In the genomic region with DNA sequence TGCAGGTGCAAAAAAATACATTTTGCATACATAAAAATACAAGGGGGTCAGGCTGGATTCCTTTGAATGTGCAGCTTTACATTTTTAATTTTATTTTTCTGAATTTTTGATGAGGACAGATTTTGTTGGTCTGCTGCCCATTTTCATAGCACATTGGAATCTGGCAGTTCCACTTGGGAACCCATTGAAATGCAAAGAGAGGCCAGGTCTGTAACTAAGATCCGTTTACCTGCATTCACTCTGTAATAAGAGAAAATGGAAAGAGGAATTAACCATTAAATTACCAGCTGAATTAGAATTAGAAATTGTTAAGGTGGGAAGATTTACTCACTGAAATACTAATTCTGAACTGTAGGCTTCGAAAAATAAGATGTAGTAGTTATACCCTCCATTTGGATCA, we compare ENCODE assay signal across 29 cellular contexts.
"Had no signal": no experiment of that assay in that cellular context is flagged by ENCODE, and none has a peak within 500 bp of the region (broad histone marks: within the 10 kb centered on the region; RNA-seq: fewer than 3 reads in every experiment).

No MANE protein-coding gene starts in this region.

- FAIRE-seq: urothelium cell line had no signal

- H3K36me3 ChIP-seq: stomach, suprapubic skin, thoracic aorta, thyroid gland, tibial artery, tibial nerve, transverse colon, upper lobe of left lung, upper lobe of right lung, uterus, vagina had no signal

- H3K4me1 Mint-ChIP-seq: stimulated activated effector memory CD8-positive, alpha-beta T cell treated with anti-CD3 and anti-CD28 coated beads, Interleukin-12 subunit alpha, Interleukin-12 subunit beta, amount 100 ng/mL, for 72 hours; stimulated activated memory B cell treated with anti-CD40 and anti-IgM and Interleukin-4, amounts not matched to agents 10 μg/mL and 1 μg/mL and 100 μg/mL, for 72 hours; stimulated activated naive B cell treated with anti-CD40 and anti-IgM and Interleukin-4, amounts not matched to agents 10 μg/mL and 1 μg/mL and 100 μg/mL, for 72 hours; stimulated activated naive CD8-positive, alpha-beta T cell treated with anti-CD3 and anti-CD28 coated beads, Interleukin-15, amount 100 ng/mL, for 72 hours had no signal

- H3K4me3 Mint-ChIP-seq: stimulated activated effector memory CD8-positive, alpha-beta T cell treated with anti-CD3 and anti-CD28 coated beads, Interleukin-12 subunit alpha, Interleukin-12 subunit beta, amount 100 ng/mL, for 72 hours; stimulated activated memory B cell treated with anti-CD40 and anti-IgM and Interleukin-4, amounts not matched to agents 10 μg/mL and 1 μg/mL and 100 μg/mL, for 72 hours; stimulated activated naive B cell treated with anti-CD40 and anti-IgM and Interleukin-4, amounts not matched to agents 10 μg/mL and 1 μg/mL and 100 μg/mL, for 72 hours; stimulated activated naive CD8-positive, alpha-beta T cell treated with anti-CD3 and anti-CD28 coated beads, Interleukin-15, amount 100 ng/mL, for 72 hours; stimulated activated naive CD8-positive, alpha-beta T cell treated with anti-CD3 and anti-CD28 coated beads, Interleukin-15, Interleukin-2, amounts not matched to agents 100 ng/mL and 50 ng/mL, for 24 hours; type B pancreatic cell had no signal

- H3K9me3 ChIP-seq: stomach, suprapubic skin, testis, thoracic aorta, thyroid gland, tibial artery, tibial nerve, transverse colon, upper lobe of left lung, upper lobe of right lung, uterus, vagina had no signal

- H3K27me3 Mint-ChIP-seq: stimulated activated naive CD8-positive, alpha-beta T cell treated with anti-CD3 and anti-CD28 coated beads, Interleukin-15, amount 100 ng/mL, for 72 hours; stimulated activated naive CD8-positive, alpha-beta T cell treated with anti-CD3 and anti-CD28 coated beads, Interleukin-15, Interleukin-2, amounts not matched to agents 100 ng/mL and 50 ng/mL, for 24 hours had no signal

- H3K27me3 ChIP-seq: stomach, suprapubic skin, testis, thyroid gland, tibial artery, tibial nerve, transverse colon, upper lobe of left lung, upper lobe of right lung, uterus, vagina had no signal

- H3K27ac ChIP-seq: stomach, suprapubic skin, testis, thoracic aorta, thyroid gland, tibial artery, tibial nerve, transverse colon, upper lobe of left lung, upper lobe of right lung, uterus, vagina had no signal

- H3K36me3 Mint-ChIP-seq: stimulated activated effector memory CD8-positive, alpha-beta T cell treated with anti-CD3 and anti-CD28 coated beads, Interleukin-12 subunit alpha, Interleukin-12 subunit beta, amount 100 ng/mL, for 72 hours; stimulated activated memory B cell treated with anti-CD40 and anti-IgM and Interleukin-4, amounts not matched to agents 10 μg/mL and 1 μg/mL and 100 μg/mL, for 72 hours; stimulated activated naive B cell treated with anti-CD40 and anti-IgM and Interleukin-4, amounts not matched to agents 10 μg/mL and 1 μg/mL and 100 μg/mL, for 72 hours; type B pancreatic cell had no signal

- H3K9me3 Mint-ChIP-seq: stimulated activated effector memory CD8-positive, alpha-beta T cell treated with anti-CD3 and anti-CD28 coated beads, Interleukin-12 subunit alpha, Interleukin-12 subunit beta, amount 100 ng/mL, for 72 hours; stimulated activated memory B cell treated with anti-CD40 and anti-IgM and Interleukin-4, amounts not matched to agents 10 μg/mL and 1 μg/mL and 100 μg/mL, for 72 hours; stimulated activated naive CD8-positive, alpha-beta T cell treated with anti-CD3 and anti-CD28 coated beads, Interleukin-15, Interleukin-2, amounts not matched to agents 100 ng/mL and 50 ng/mL, for 24 hours had no signal

- H3K27ac Mint-ChIP-seq: stimulated activated effector memory CD8-positive, alpha-beta T cell treated with anti-CD3 and anti-CD28 coated beads, Interleukin-12 subunit alpha, Interleukin-12 subunit beta, amount 100 ng/mL, for 72 hours; stimulated activated memory B cell treated with anti-CD40 and anti-IgM and Interleukin-4, amounts not matched to agents 10 μg/mL and 1 μg/mL and 100 μg/mL, for 72 hours; stimulated activated naive B cell treated with anti-CD40 and anti-IgM and Interleukin-4, amounts not matched to agents 10 μg/mL and 1 μg/mL and 100 μg/mL, for 72 hours; stimulated activated naive CD8-positive, alpha-beta T cell treated with anti-CD3 and anti-CD28 coated beads, Interleukin-15, amount 100 ng/mL, for 72 hours; stimulated activated naive CD8-positive, alpha-beta T cell treated with anti-CD3 and anti-CD28 coated beads, Interleukin-15, Interleukin-2, amounts not matched to agents 100 ng/mL and 50 ng/mL, for 24 hours; type B pancreatic cell had no signal

- DNase-seq: stimulated activated CD4-positive, alpha-beta T cell treated with anti-CD3 and anti-CD28 coated beads, Interleukin-2, amount 100 ng/mL, for 48 hours; stimulated activated CD4-positive, alpha-beta T cell treated with anti-CD3 and anti-CD28 coated beads, Interleukin-4, amount 100 ng/mL, for 1 hour; stimulated activated CD4-positive, alpha-beta T cell treated with anti-CD3 and anti-CD28 coated beads, Interleukin-4, amount 100 ng/mL, for 24 hours; stimulated activated CD4-positive, alpha-beta T cell treated with anti-CD3 and anti-CD28 coated beads, Interleukin-4, amount 100 ng/mL, for 4 hours; stimulated activated CD8-positive, alpha-beta memory T cell treated with anti-CD3 and anti-CD28 coated beads, Interleukin-4, amount 100 ng/mL, for 48 hours; stimulated activated naive B cell treated with anti-CD40 and anti-IgM and Interleukin-4, amounts not matched to agents 10 μg/mL and 1 μg/mL and 100 μg/mL, for 72 hours; stimulated activated naive CD4-positive, alpha-beta T cell; stimulated activated naive CD4-positive, alpha-beta T cell treated with Interleukin-2 at 50 U/mL for 16 hours; stimulated activated naive CD8-positive, alpha-beta T cell treated with anti-CD3 and anti-CD28 coated beads, Interleukin-15, amount 100 ng/mL, for 72 hours; stimulated activated naive CD8-positive, alpha-beta T cell treated with anti-CD3 and anti-CD28 coated beads, Interleukin-15, Interleukin-2, amounts not matched to agents 100 U/mL and 50 U/mL, for 24 hours; stomach; substantia nigra; testis; thyroid gland; tibial artery; transverse colon; trophoblast cell; upper lobe of left lung; upper lobe of right lung; uterus had no signal

- H3K4me3 ChIP-seq: stomach, suprapubic skin, testis, thoracic aorta, thyroid gland, tibial artery, tibial nerve, transverse colon, upper lobe of left lung, upper lobe of right lung, uterus, vagina had no signal

- ATAC-seq: stimulated activated effector memory CD8-positive, alpha-beta T cell treated with anti-CD3 and anti-CD28 coated beads, Interleukin-12 subunit alpha, Interleukin-12 subunit beta, amount 100 ng/mL, for 72 hours; stimulated activated memory B cell treated with anti-CD40 and anti-IgM and Interleukin-4, amounts not matched to agents 10 μg/mL and 1 μg/mL and 100 μg/mL, for 72 hours; stimulated activated naive B cell treated with anti-CD40 and anti-IgM and Interleukin-4, amounts not matched to agents 10 μg/mL and 1 μg/mL and 100 μg/mL, for 72 hours; stimulated activated naive CD8-positive, alpha-beta T cell treated with anti-CD3 and anti-CD28 coated beads, Interleukin-15, amount 100 ng/mL, for 72 hours; stimulated activated naive CD8-positive, alpha-beta T cell treated with anti-CD3 and anti-CD28 coated beads, Interleukin-15, Interleukin-2, amounts not matched to agents 100 U/mL and 50 U/mL, for 24 hours; upper lobe of right lung had no signal

- H3K4me1 ChIP-seq: stomach, suprapubic skin, testis, tibial artery, tibial nerve, transverse colon, upper lobe of left lung, upper lobe of right lung, uterus, vagina had no signal
